Comparison of ENCODE assay signal across 22 cellular contexts in the genomic region with DNA sequence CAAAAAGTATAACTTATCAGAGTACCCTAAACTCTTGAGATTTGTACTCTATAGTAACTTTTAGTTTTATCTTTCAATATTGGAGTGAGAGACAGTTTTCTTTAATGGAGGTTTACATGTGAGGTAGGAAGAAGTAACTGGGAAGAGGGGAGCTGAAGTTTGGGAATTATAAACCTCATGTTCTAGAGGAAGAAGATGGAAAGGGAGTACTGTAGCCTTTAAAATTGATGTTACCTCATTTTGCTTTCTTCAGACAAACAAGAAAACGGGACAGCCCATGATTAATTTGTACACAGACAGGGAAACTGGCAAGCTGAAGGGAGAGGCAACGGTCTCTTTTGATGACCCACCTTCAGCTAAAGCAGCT. TPM values are rescaled to one million over a fixed set of nuclear protein-coding genes. Genes with fewer than 3 reads are reported as not detected.
A peak's percentile ranks its signal among the peaks of the same experiment; 100 is the strongest.
DNase-seq lines count a peak whose midpoint lies in the region; ATAC-seq and TF ChIP-seq lines count a peak whose summit lies in the region.
"Had no signal": no experiment of that assay in that cellular context is flagged by ENCODE, and none has a peak within 500 bp of the region (broad histone marks: within the 10 kb centered on the region; RNA-seq: fewer than 3 reads in every experiment).

No MANE protein-coding gene starts in this region.

- in situ Hi-C loops in ACHN (cut with HindIII; ENCODE audit: low pct_ligation_motif_present, low pct_unique_long_range_greater_than_20kb, low sequenced_read_pairs): no loop called here

- no peak for DNase-seq in T-helper 2 cell treated with Interferon-gamma antibody and Interleukin-4, amounts not matched to agents 5 μg/mL and 100 μg/mL, for 36 hours (ENCODE audit: low spot score)
- DNase-seq in T-helper 2 cell: no peak
- no peak for DNase-seq in activated CD4-positive, alpha-beta memory T cell treated with anti-CD3 and anti-CD28 coated beads, Interleukin-2, amount 10 ng/mL, durations not matched to agents 7 days and 5 days
- no peak for DNase-seq in natural killer cell
- no peak for DNase-seq in ACHN
- DNase-seq: 8988T; activated CD4-positive, alpha-beta T cell treated with anti-CD3 and anti-CD28 coated beads for 48 hours; activated gamma-delta T cell treated with Interleukin-2 at 50 U/mL for 16 hours; caudate nucleus; endodermal cell; foreskin fibroblast; IMR-90; left ventricle myocardium inferior; NCI-H1048; NCI-H774; stimulated activated CD4-positive, alpha-beta T cell treated with anti-CD3 and anti-CD28 coated beads, Interleukin-1b, Interleukin-23, amount 100 ng/mL, for 48 hours; transverse colon had no signal

- no peak for TF ChIP-seq CTCF in natural killer cell (IDR thresholded peaks at IDR 0.05)

- H3K36me3 Mint-ChIP-seq in T-helper 2 cell treated with Interferon-gamma antibody and Interleukin-4, amounts not matched to agents 5 μg/mL and 100 μg/mL, for 36 hours (ENCODE audit: low read depth): peaks cover 91% of the 10 kb centered on the region
- peaks cover 93% of the 10 kb centered on the region for H3K36me3 Mint-ChIP-seq in activated CD4-positive, alpha-beta memory T cell treated with anti-CD3 and anti-CD28 coated beads, Interleukin-2, amount 10 ng/mL, durations not matched to agents 7 days and 5 days (ENCODE audit: low read depth)
- peaks cover 65% of the 10 kb centered on the region for H3K36me3 Mint-ChIP-seq in natural killer cell

- POLR2A ChIA-PET in activated CD4-positive, alpha-beta memory T cell treated with anti-CD3 and anti-CD28 coated beads, Interleukin-2, amount 10 ng/mL, durations not matched to agents 7 days and 5 days (lab: Charles Lee): interaction anchor here (0.6 to 6.3 kb wide), 10 partner anchors 9 to 269 kb away, joined by 3 to 59 read pairs (median 4); a partner anchor contains a TSS

- peaks cover 54% of the 10 kb centered on the region for H3K4me1 Mint-ChIP-seq in T-helper 2 cell treated with Interferon-gamma antibody and Interleukin-4, amounts not matched to agents 5 μg/mL and 100 μg/mL, for 36 hours (ENCODE audit: low read depth)
- H3K4me1 Mint-ChIP-seq in activated CD4-positive, alpha-beta memory T cell treated with anti-CD3 and anti-CD28 coated beads, Interleukin-2, amount 10 ng/mL, durations not matched to agents 7 days and 5 days: peaks cover 83% of the 10 kb centered on the region
- H3K4me1 Mint-ChIP-seq in natural killer cell: peaks cover 82 to 90% of the 10 kb centered on the region in 2 donors

- H3K27ac Mint-ChIP-seq in T-helper 2 cell treated with Interferon-gamma antibody and Interleukin-4, amounts not matched to agents 5 μg/mL and 100 μg/mL, for 36 hours: peak overlapping the region; percentile 13
- peak overlapping the region; percentile 5 for H3K27ac Mint-ChIP-seq in activated CD4-positive, alpha-beta memory T cell treated with anti-CD3 and anti-CD28 coated beads, Interleukin-2, amount 10 ng/mL, durations not matched to agents 7 days and 5 days
- peak overlapping the region; percentile 80 to 94 for H3K27ac Mint-ChIP-seq in natural killer cell

- H3K9me3 Mint-ChIP-seq in T-helper 2 cell treated with Interferon-gamma antibody and Interleukin-4, amounts not matched to agents 5 μg/mL and 100 μg/mL, for 36 hours: no peaks in the 10 kb centered on the region
- no peaks in the 10 kb centered on the region for H3K9me3 Mint-ChIP-seq in activated CD4-positive, alpha-beta memory T cell treated with anti-CD3 and anti-CD28 coated beads, Interleukin-2, amount 10 ng/mL, durations not matched to agents 7 days and 5 days
- H3K9me3 Mint-ChIP-seq in natural killer cell: no peaks in the 10 kb centered on the region
- H3K9me3 Mint-ChIP-seq: CD14-positive monocyte, endodermal cell had no signal

- ATAC-seq in natural killer cell (peak in 1 of 3 donors; percentile 9), GM18868 (IDR thresholded peaks at IDR 0.05; ENCODE audit: unreplicated experiment) (no peak)

- CTCF ChIA-PET in activated CD4-positive, alpha-beta memory T cell treated with anti-CD3 and anti-CD28 coated beads, Interleukin-2, amount 10 ng/mL, durations not matched to agents 7 days and 5 days (lab: Charles Lee): interaction anchor here (0.7 to 1.8 kb wide), 4 partner anchors 9 to 271 kb away, joined by 3 to 4 read pairs (median 3); no protein-coding TSS in a partner anchor

- H3K27me3 Mint-ChIP-seq in T-helper 2 cell treated with Interferon-gamma antibody and Interleukin-4, amounts not matched to agents 5 μg/mL and 100 μg/mL, for 36 hours (ENCODE audit: low read depth): no peaks in the 10 kb centered on the region
- H3K27me3 Mint-ChIP-seq in activated CD4-positive, alpha-beta memory T cell treated with anti-CD3 and anti-CD28 coated beads, Interleukin-2, amount 10 ng/mL, durations not matched to agents 7 days and 5 days: no peaks in the 10 kb centered on the region
- H3K27me3 Mint-ChIP-seq in natural killer cell (ENCODE audit: low read depth in 2 of 2): no peaks in the 10 kb centered on the region

- intact Hi-C loops in natural killer cell (cut with micrococcal nuclease): loop anchor here (2.0 to 10.0 kb wide), 5 partner anchors 13 to 525 kb away; a partner anchor contains a TSS

- H3K4me3 Mint-ChIP-seq in T-helper 2 cell treated with Interferon-gamma antibody and Interleukin-4, amounts not matched to agents 5 μg/mL and 100 μg/mL, for 36 hours: no peak overlapping the region
- no peak overlapping the region for H3K4me3 Mint-ChIP-seq in activated CD4-positive, alpha-beta memory T cell treated with anti-CD3 and anti-CD28 coated beads, Interleukin-2, amount 10 ng/mL, durations not matched to agents 7 days and 5 days
- H3K4me3 Mint-ChIP-seq in natural killer cell: peak overlapping the region; percentile 91
- H3K4me3 Mint-ChIP-seq: CD14-positive monocyte, endodermal cell had no signal

RNA-seq across cellular contexts. Expression of a gene that starts 9.5 kb away (rescaled TPM):
- total RNA-seq in activated CD4-positive, alpha-beta memory T cell treated with anti-CD3 and anti-CD28 coated beads, Interleukin-2, amount 10 ng/mL, durations not matched to agents 7 days and 5 days: 100 to 1,000 TPM; 386 to 397 TPM
- 100 to 1,000 TPM; 872 to 934 (median 918) TPM for total RNA-seq in natural killer cell

RNA-seq across cellular contexts. Expression of a gene that starts 13.2 kb away (rescaled TPM):
- 100 to 1,000 TPM in 1 of 2 experiments, 10 to 100 TPM in 1; 96.1 to 102 TPM for total RNA-seq in activated CD4-positive, alpha-beta memory T cell treated with anti-CD3 and anti-CD28 coated beads, Interleukin-2, amount 10 ng/mL, durations not matched to agents 7 days and 5 days
- 10 to 100 TPM; 29.7 to 38.1 (median 37.6) TPM for total RNA-seq in natural killer cell
- total RNA-seq: H4 had no signal

RNA-seq across cellular contexts. Expression of a gene that starts 24.5 kb away (rescaled TPM):
- total RNA-seq in activated CD4-positive, alpha-beta memory T cell treated with anti-CD3 and anti-CD28 coated beads, Interleukin-2, amount 10 ng/mL, durations not matched to agents 7 days and 5 days: under 1 TPM; 0.03 to 0.05 TPM
- total RNA-seq in natural killer cell: under 1 TPM in 2 of 3 donors, not detected in 1; 0.05 to 0.07 TPM
- total RNA-seq: H4; IMR-90; T-helper 1 cell treated with Interleukin-12 subunit alpha and Interleukin-12 subunit beta and Interleukin-4 antibody, amounts not matched to agents 30 ng/mL and 1 ng/mL, for 36 hours had no signal

RNA-seq across cellular contexts. Expression of a gene that starts 27.5 kb away (rescaled TPM):
- not detected for total RNA-seq in activated CD4-positive, alpha-beta memory T cell treated with anti-CD3 and anti-CD28 coated beads, Interleukin-2, amount 10 ng/mL, durations not matched to agents 7 days and 5 days
- not detected for total RNA-seq in natural killer cell
- total RNA-seq: endodermal cell; H4; IMR-90; left ventricle myocardium inferior; right atrium auricular region; T-helper 1 cell treated with Interleukin-12 subunit alpha and Interleukin-12 subunit beta and Interleukin-4 antibody, amounts not matched to agents 30 ng/mL and 1 ng/mL, for 36 hours; transverse colon had no signal

RNA-seq across cellular contexts. Expression of a gene that starts 39.5 kb away (rescaled TPM):
- under 1 TPM; 0.58 to 0.85 TPM for total RNA-seq in activated CD4-positive, alpha-beta memory T cell treated with anti-CD3 and anti-CD28 coated beads, Interleukin-2, amount 10 ng/mL, durations not matched to agents 7 days and 5 days
- total RNA-seq in natural killer cell: 1 to 10 TPM; 2.1 to 3.5 (median 2.3) TPM

Comparison
In these comparisons a context has a peak if more than half of its experiments do, and no peak if none do; other contexts are left out.
1. H3K27ac Mint-ChIP-seq: peak in every context shown above with its lines; median percentile 87 in natural killer cell; 13 in T-helper 2 cell treated with Interferon-gamma antibody and Interleukin-4, amounts not matched to agents 5 μg/mL and 100 μg/mL, for 36 hours; 5 in activated CD4-positive, alpha-beta memory T cell treated with anti-CD3 and anti-CD28 coated beads, Interleukin-2, amount 10 ng/mL, durations not matched to agents 7 days and 5 days.